In the genomic region with DNA sequence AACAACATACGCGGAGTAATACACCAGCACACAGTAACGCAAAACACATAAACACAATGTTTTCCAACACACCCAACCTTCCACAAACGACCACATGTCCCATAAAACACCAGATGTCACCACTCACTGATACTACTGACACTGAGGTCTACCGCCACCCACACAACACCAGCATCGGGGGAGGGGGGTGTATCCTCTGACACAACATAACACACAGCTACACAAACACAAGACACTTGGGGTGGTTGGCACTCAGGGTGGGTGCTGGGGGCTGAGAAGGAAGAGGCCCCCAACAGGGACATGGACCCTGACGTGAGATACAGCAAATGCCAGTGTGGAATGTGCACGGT, we compare ENCODE assay signal across 1 cellular context.
A peak's percentile ranks its signal among the peaks of the same experiment; 100 is the strongest.
TF ChIP-seq lines count a peak whose summit lies in the region.

No MANE protein-coding gene starts in this region.

TF ChIP-seq in K562, 482 proteins besides CTCF, POLR2A, EP300 and RAD21 (continues in another document):
- TF ChIP-seq, protein P1, sequence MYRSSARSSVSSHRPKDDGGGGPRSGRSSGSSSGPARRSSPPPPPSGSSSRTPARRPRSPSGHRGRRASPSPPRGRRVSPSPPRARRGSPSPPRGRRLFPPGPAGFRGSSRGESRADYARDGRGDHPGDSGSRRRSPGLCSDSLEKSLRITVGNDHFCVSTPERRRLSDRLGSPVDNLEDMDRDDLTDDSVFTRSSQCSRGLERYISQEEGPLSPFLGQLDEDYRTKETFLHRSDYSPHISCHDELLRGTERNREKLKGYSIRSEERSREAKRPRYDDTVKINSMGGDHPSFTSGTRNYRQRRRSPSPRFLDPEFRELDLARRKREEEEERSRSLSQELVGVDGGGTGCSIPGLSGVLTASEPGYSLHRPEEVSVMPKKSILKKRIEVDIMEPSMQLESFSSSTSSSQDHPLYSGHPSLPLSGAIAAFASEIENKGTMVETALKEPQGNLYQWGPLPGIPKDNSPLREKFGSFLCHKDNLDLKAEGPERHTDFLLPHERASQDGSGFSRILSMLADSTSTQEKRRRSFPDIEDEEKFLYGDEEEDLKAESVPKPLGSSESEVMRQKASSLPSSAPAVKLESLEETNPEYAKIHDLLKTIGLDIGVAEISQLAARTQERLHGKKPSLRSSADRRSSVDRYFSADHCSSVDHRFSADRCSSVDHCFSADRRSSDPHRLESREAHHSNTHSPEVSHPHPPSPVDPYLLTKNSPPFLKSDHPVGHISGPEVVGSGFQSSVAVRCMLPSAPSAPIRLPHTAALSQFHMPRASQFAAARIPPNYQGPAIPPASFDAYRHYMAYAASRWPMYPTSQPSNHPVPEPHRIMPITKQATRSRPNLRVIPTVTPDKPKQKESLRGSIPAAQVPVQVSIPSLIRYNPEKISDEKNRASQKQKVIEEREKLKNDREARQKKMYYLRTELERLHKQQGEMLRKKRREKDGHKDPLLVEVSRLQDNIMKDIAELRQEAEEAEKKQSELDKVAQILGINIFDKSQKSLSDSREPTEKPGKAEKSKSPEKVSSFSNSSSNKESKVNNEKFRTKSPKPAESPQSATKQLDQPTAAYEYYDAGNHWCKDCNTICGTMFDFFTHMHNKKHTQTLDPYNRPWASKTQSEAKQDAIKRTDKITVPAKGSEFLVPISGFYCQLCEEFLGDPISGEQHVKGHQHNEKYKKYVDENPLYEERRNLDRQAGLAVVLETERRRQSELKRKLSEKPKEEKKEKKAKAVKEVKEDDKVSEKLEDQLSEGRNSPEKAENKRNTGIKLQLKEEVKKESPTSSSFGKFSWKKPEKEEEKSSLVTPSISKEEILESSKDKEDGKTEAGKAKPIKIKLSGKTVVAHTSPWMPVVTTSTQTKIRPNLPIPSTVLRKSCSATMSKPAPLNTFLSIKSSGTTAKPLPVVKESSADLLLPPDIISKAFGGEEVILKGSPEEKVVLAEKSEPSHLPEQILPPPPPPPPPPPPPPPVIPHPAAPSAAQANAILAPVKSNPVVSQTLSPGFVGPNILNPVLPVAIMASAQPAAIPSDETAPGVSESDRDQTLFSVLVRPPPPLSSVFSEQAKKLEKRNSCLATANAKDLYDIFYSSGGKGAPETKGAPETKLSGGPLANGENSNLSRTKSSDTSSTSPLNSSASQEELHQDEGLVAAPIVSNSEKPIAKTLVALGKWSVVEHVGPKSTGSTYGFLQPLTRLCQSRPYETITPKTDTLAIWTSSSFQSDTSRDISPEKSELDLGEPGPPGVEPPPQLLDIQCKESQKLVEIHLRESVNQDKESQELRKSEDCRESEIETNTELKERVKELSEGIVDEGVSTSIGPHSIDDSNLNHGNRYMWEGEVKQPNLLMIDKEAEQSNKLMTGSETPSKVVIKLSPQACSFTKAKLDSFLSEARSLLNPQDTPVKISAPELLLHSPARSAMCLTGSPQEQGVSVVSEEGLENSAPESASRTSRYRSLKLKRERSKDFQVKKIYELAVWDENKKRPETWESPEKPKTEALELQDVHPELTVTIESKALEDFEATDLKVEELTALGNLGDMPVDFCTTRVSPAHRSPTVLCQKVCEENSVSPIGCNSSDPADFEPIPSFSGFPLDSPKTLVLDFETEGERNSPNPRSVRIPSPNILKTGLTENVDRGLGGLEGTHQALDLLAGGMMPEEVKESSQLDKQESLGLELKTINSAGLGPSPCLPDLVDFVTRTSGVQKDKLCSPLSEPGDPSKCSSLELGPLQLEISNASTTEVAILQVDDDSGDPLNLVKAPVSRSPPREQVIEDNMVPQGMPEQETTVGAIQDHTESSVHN (IDR thresholded peaks at IDR 0.05; ENCODE audit: borderline replicate concordance in 1 of 2, low read depth in 1 of 2), result no peak
- TF ChIP-seq, protein P2, sequence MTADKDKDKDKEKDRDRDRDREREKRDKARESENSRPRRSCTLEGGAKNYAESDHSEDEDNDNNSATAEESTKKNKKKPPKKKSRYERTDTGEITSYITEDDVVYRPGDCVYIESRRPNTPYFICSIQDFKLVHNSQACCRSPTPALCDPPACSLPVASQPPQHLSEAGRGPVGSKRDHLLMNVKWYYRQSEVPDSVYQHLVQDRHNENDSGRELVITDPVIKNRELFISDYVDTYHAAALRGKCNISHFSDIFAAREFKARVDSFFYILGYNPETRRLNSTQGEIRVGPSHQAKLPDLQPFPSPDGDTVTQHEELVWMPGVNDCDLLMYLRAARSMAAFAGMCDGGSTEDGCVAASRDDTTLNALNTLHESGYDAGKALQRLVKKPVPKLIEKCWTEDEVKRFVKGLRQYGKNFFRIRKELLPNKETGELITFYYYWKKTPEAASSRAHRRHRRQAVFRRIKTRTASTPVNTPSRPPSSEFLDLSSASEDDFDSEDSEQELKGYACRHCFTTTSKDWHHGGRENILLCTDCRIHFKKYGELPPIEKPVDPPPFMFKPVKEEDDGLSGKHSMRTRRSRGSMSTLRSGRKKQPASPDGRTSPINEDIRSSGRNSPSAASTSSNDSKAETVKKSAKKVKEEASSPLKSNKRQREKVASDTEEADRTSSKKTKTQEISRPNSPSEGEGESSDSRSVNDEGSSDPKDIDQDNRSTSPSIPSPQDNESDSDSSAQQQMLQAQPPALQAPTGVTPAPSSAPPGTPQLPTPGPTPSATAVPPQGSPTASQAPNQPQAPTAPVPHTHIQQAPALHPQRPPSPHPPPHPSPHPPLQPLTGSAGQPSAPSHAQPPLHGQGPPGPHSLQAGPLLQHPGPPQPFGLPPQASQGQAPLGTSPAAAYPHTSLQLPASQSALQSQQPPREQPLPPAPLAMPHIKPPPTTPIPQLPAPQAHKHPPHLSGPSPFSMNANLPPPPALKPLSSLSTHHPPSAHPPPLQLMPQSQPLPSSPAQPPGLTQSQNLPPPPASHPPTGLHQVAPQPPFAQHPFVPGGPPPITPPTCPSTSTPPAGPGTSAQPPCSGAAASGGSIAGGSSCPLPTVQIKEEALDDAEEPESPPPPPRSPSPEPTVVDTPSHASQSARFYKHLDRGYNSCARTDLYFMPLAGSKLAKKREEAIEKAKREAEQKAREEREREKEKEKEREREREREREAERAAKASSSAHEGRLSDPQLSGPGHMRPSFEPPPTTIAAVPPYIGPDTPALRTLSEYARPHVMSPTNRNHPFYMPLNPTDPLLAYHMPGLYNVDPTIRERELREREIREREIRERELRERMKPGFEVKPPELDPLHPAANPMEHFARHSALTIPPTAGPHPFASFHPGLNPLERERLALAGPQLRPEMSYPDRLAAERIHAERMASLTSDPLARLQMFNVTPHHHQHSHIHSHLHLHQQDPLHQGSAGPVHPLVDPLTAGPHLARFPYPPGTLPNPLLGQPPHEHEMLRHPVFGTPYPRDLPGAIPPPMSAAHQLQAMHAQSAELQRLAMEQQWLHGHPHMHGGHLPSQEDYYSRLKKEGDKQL (CRISPR knock-in tag; IDR thresholded peaks at IDR 0.05; ENCODE audit: borderline replicate concordance), result no peak
- TF ChIP-seq, protein P3, sequence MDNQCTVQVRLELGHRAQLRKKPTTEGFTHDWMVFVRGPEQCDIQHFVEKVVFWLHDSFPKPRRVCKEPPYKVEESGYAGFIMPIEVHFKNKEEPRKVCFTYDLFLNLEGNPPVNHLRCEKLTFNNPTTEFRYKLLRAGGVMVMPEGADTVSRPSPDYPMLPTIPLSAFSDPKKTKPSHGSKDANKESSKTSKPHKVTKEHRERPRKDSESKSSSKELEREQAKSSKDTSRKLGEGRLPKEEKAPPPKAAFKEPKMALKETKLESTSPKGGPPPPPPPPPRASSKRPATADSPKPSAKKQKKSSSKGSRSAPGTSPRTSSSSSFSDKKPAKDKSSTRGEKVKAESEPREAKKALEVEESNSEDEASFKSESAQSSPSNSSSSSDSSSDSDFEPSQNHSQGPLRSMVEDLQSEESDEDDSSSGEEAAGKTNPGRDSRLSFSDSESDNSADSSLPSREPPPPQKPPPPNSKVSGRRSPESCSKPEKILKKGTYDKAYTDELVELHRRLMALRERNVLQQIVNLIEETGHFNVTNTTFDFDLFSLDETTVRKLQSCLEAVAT (IDR thresholded peaks at IDR 0.05), result 0 out of 4 replicates have a peak, but pooled peaks of 1 of the 2 experiments have one; percentile 12
- TF ChIP-seq TSC22D4 (tag; IDR thresholded peaks at IDR 0.05) (no peak), NFRKB (IDR thresholded peaks at IDR 0.05; ENCODE audit: low read depth) (0 out of 2 replicates have a peak, but pooled peaks have one; percentile 45), RBM17 (IDR thresholded peaks at IDR 0.05; ENCODE audit: borderline replicate concordance, low read depth, low read length) (no peak), ZNF134 (CRISPR knock-in tag; conservative IDR thresholded peaks at IDR 0.05) (no peak), ETV1 (tag; conservative IDR thresholded peaks at IDR 0.05; ENCODE audit: low read depth) (no peak), SMC3 (conservative IDR thresholded peaks at IDR 0.05; ENCODE audit: insufficient read depth, low read depth, low read length) (no peak), ZNF121 (CRISPR knock-in tag; conservative IDR thresholded peaks at IDR 0.05) (0 out of 2 replicates have a peak, but pooled peaks have one; percentile 6), EP400 (IDR thresholded peaks at IDR 0.05) (peak; percentile 34; the same call in 1 of the 2 replicates), NCOR1 (IDR thresholded peaks at IDR 0.05) (peak; percentile 28; the same call in 1 of the 2 replicates), FOXK2 (conservative IDR thresholded peaks at IDR 0.05 in 1 of 2, IDR thresholded peaks at IDR 0.05 in 1 of 2; ENCODE audit: low read depth in 2 of 2) (peak in 1 of 2 experiments; percentile 39; a peak in 1 of 4 replicates), PHF20 (IDR thresholded peaks at IDR 0.05; ENCODE audit: partially characterized antibody) (peak; percentile 46), FUS (optimal IDR thresholded peaks at IDR 0.05; ENCODE audit: low read depth, low read length) (no peak), NR2C2 (CRISPR knock-in tag; IDR thresholded peaks at IDR 0.05) (no peak), NR2C2 (tag; IDR thresholded peaks at IDR 0.05) (0 out of 2 replicates have a peak, but pooled peaks have one; percentile 19), SREBF2 (CRISPR knock-in tag; IDR thresholded peaks at IDR 0.05) (no peak), EHMT2 (IDR thresholded peaks at IDR 0.05) (0 out of 2 replicates have a peak, but pooled peaks have one; percentile 13), DPF2 (IDR thresholded peaks at IDR 0.05) (0 out of 2 replicates have a peak, but pooled peaks have one; percentile 5), CBFA2T3 (IDR thresholded peaks at IDR 0.05) (0 out of 2 replicates have a peak, but pooled peaks have one; percentile 13), ZNF23 (CRISPR knock-in tag; IDR thresholded peaks at IDR 0.05) (no peak), ARID1B (IDR thresholded peaks at IDR 0.05) (no peak; the same call in 1 of the 2 replicates), TCF7L2 (IDR thresholded peaks at IDR 0.05; ENCODE audit: low read depth, low read length) (no peak)
- TF ChIP-seq, protein P4, sequence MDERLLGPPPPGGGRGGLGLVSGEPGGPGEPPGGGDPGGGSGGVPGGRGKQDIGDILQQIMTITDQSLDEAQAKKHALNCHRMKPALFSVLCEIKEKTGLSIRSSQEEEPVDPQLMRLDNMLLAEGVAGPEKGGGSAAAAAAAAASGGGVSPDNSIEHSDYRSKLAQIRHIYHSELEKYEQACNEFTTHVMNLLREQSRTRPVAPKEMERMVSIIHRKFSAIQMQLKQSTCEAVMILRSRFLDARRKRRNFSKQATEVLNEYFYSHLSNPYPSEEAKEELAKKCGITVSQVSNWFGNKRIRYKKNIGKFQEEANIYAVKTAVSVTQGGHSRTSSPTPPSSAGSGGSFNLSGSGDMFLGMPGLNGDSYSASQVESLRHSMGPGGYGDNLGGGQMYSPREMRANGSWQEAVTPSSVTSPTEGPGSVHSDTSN (CRISPR knock-in tag; IDR thresholded peaks at IDR 0.05; ENCODE audit: low read depth), result no peak
- TF ChIP-seq, protein P4 (tag; conservative IDR thresholded peaks at IDR 0.05; ENCODE audit: low read depth), result peak; percentile 62
- TF ChIP-seq, protein P5, sequence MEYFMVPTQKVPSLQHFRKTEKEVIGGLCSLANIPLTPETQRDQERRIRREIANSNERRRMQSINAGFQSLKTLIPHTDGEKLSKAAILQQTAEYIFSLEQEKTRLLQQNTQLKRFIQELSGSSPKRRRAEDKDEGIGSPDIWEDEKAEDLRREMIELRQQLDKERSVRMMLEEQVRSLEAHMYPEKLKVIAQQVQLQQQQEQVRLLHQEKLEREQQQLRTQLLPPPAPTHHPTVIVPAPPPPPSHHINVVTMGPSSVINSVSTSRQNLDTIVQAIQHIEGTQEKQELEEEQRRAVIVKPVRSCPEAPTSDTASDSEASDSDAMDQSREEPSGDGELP (CRISPR knock-in tag; IDR thresholded peaks at IDR 0.05; ENCODE audit: borderline replicate concordance), result 0 out of 2 replicates have a peak, but pooled peaks have one; percentile 7
- TF ChIP-seq, protein P6, sequence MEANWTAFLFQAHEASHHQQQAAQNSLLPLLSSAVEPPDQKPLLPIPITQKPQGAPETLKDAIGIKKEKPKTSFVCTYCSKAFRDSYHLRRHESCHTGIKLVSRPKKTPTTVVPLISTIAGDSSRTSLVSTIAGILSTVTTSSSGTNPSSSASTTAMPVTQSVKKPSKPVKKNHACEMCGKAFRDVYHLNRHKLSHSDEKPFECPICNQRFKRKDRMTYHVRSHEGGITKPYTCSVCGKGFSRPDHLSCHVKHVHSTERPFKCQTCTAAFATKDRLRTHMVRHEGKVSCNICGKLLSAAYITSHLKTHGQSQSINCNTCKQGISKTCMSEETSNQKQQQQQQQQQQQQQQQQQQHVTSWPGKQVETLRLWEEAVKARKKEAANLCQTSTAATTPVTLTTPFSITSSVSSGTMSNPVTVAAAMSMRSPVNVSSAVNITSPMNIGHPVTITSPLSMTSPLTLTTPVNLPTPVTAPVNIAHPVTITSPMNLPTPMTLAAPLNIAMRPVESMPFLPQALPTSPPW (CRISPR knock-in tag; IDR thresholded peaks at IDR 0.05), result peak; percentile 30; the same call in 1 of the 2 replicates
- TF ChIP-seq, protein P7, sequence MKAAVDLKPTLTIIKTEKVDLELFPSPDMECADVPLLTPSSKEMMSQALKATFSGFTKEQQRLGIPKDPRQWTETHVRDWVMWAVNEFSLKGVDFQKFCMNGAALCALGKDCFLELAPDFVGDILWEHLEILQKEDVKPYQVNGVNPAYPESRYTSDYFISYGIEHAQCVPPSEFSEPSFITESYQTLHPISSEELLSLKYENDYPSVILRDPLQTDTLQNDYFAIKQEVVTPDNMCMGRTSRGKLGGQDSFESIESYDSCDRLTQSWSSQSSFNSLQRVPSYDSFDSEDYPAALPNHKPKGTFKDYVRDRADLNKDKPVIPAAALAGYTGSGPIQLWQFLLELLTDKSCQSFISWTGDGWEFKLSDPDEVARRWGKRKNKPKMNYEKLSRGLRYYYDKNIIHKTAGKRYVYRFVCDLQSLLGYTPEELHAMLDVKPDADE (conservative IDR thresholded peaks at IDR 0.05; ENCODE audit: control insufficient read depth, low read depth, low read length), result no peak
